11 cellular contexts compared by ENCODE assay signal in the genomic region with DNA sequence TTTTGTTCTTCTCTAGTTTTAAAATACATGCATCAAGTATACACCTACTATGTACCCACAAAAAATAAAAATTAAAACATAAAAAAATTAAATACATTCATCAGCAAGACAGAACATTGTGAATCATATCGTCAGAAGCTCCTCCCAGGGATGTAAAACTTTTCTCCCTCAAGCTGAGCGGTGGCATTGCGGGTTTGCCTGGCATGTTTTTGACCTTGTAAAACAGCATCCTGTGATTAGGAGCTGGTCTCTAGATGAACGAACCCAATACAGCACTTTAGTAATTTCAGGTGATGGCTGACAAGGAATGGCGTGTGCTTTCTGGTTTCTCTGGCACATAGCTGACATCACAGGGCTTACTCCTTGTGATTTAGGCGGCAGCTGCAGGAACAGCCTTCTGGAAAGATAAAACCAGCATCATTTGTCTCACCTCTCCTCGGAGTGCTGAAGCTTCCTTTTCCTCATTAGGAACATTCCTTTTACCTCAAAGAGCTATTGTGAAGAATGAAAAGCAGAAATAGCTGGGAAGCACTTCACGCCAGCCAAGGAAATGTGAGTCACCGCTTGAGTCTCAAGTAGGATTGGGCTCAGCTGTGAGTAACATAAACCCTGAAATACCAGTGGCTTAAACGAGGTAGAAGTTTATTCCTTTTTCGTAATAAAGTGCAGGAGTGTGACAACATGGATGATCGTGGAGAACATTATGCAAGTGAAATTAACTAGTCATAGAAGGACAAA. TPM values are rescaled to one million over a fixed set of nuclear protein-coding genes. Genes with fewer than 3 reads are reported as not detected.
DNase-seq lines count a peak whose midpoint lies in the region; ATAC-seq and TF ChIP-seq lines count a peak whose summit lies in the region.
"Had no signal": no experiment of that assay in that cellular context is flagged by ENCODE, and none has a peak within 500 bp of the region (broad histone marks: within the 10 kb centered on the region; RNA-seq: fewer than 3 reads in every experiment).

No MANE protein-coding gene starts in this region.

- no peak for ATAC-seq in HG03108 (IDR thresholded peaks at IDR 0.05; ENCODE audit: unreplicated experiment)

- peak; percentile 78 for DNase-seq in AG04450 (ENCODE audit: low read depth, low spot score)
- DNase-seq in HT1080 (ENCODE audit: low read depth) = peak; percentile 91
- peak; percentile 34 for DNase-seq in amniotic stem cell (lab: John Stamatoyannopoulos, UW)
- DNase-seq in islet precursor cell = peak; percentile 93
- DNase-seq in NCI-H2081 (lab: John Stamatoyannopoulos, UW) = no peak
- no peak for DNase-seq in GM13977 (ENCODE audit: low spot score)
- DNase-seq in G401 (ENCODE audit: low spot score) = no peak
- DNase-seq: T-helper 1 cell had no signal

- peak overlapping the region; percentile 77 for H3K27ac ChIP-seq in AG04450 (ENCODE audit: low read depth, low read length)
- H3K27ac ChIP-seq: prostate gland had no signal

- no peaks in the 10 kb centered on the region for H3K27me3 ChIP-seq in AG04450 (ENCODE audit: control insufficient read depth, insufficient read depth, low read length)

- H3K9me3 ChIP-seq in AG04450 (ENCODE audit: control insufficient read depth, insufficient read depth, low read length) = no peaks in the 10 kb centered on the region
- H3K9me3 ChIP-seq: prostate gland had no signal

- POLR2A ChIA-PET in AG04450 (lab: Yijun Ruan, JAX) = no interaction called here

- in situ Hi-C loops in GM13977 (cut with MboI; ENCODE audit: low pct_unique_long_range_greater_than_20kb, low sequenced_read_pairs, unreplicated experiment) (no loop called here), G401 (cut with HindIII; ENCODE audit: low sequenced_read_pairs) (no loop called here)

- TF ChIP-seq CTCF in AG04450 (IDR thresholded peaks at IDR 0.05; ENCODE audit: low read depth, low read length) (no peak), GM13977 (IDR thresholded peaks at IDR 0.05; ENCODE audit: extremely low read depth, insufficient read depth, missing control alignments) (no peak)

- peak overlapping the region; percentile 34 for H3K4me3 ChIP-seq in AG04450 (ENCODE audit: low read depth, low read length)
- H3K4me3 ChIP-seq: prostate gland had no signal

- CTCF ChIA-PET in AG04450 (lab: Charles Lee) = no interaction called here

RNA-seq across cellular contexts. Expression of gene NYX, which starts 44.3 kb away (rescaled TPM):
- polyA plus RNA-seq in AG04450 (2011; rRNA removed) = not detected in 2 replicates
- not detected in 2 replicates for polyA minus RNA-seq in AG04450 (2011; rRNA and poly(A)+ RNA removed)
- not detected in 2 replicates for total RNA-seq in HT1080 (2014; rRNA removed; shearing (Covaris generic))
- polyA plus RNA-seq in HT1080 (2015; cell fraction: cytosol; rRNA removed) = not detected in 2 replicates
- not detected in 2 replicates for polyA plus RNA-seq in HT1080 (2015; cell fraction: nucleus; rRNA removed)
- total RNA-seq in G401 (2014; rRNA removed; shearing (Covaris generic)) = not detected in 2 replicates
- total RNA-seq: prostate gland, ureter had no signal

Comparison
In these comparisons a context has a peak if more than half of its experiments do, and no peak if none do; other contexts are left out.
1. DNase-seq: peak in AG04450 (single experiment), HT1080 (single experiment), amniotic stem cell (single experiment) and islet precursor cell (single experiment); none in NCI-H2081 (0 of 2), GM13977 (single experiment) and G401 (single experiment).